In genomic region chr16:47392114-47392513, GRCh38 we compare ENCODE assay signal across 1 cellular context.
TF ChIP-seq lines count a peak whose summit lies in the region.

No MANE protein-coding gene starts in this region.

TF ChIP-seq in K562, 482 proteins besides CTCF, POLR2A, EP300 and RAD21 (continued from another document and continues in another):
- TF ChIP-seq ZNF318 (IDR thresholded peaks at IDR 0.05; ENCODE audit: borderline replicate concordance in 1 of 2, low read depth in 1 of 2): no peak
- TF ChIP-seq ZFP36 (IDR thresholded peaks at IDR 0.05; ENCODE audit: low read depth, low read length, partially characterized antibody): peak; percentile 38
- peak; percentile 50; the same call in 1 of the 2 replicates for TF ChIP-seq PKNOX1 (IDR thresholded peaks at IDR 0.05)
- TF ChIP-seq FOXJ3 (CRISPR knock-in tag; IDR thresholded peaks at IDR 0.05): no peak
- no peak for TF ChIP-seq RFX7 (CRISPR knock-in tag; IDR thresholded peaks at IDR 0.05)
- TF ChIP-seq ZHX1 (conservative IDR thresholded peaks at IDR 0.05; ENCODE audit: low read length): no peak
- TF ChIP-seq ZEB2 (IDR thresholded peaks at IDR 0.05): peak; percentile 59; the same call in 1 of the 2 replicates
- TF ChIP-seq ZKSCAN1 (IDR thresholded peaks at IDR 0.05; ENCODE audit: low read depth, low read length): no peak
- no peak for TF ChIP-seq KLF13 (tag; IDR thresholded peaks at IDR 0.05; ENCODE audit: borderline replicate concordance, low read depth)
- TF ChIP-seq, protein P1, sequence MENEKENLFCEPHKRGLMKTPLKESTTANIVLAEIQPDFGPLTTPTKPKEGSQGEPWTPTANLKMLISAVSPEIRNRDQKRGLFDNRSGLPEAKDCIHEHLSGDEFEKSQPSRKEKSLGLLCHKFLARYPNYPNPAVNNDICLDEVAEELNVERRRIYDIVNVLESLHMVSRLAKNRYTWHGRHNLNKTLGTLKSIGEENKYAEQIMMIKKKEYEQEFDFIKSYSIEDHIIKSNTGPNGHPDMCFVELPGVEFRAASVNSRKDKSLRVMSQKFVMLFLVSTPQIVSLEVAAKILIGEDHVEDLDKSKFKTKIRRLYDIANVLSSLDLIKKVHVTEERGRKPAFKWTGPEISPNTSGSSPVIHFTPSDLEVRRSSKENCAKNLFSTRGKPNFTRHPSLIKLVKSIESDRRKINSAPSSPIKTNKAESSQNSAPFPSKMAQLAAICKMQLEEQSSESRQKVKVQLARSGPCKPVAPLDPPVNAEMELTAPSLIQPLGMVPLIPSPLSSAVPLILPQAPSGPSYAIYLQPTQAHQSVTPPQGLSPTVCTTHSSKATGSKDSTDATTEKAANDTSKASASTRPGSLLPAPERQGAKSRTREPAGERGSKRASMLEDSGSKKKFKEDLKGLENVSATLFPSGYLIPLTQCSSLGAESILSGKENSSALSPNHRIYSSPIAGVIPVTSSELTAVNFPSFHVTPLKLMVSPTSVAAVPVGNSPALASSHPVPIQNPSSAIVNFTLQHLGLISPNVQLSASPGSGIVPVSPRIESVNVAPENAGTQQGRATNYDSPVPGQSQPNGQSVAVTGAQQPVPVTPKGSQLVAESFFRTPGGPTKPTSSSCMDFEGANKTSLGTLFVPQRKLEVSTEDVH (IDR thresholded peaks at IDR 0.05; ENCODE audit: low read depth, partially characterized antibody): peak; percentile 43
- TF ChIP-seq TAL1 (IDR thresholded peaks at IDR 0.05): peak; percentile 29; the same call in 1 of the 2 replicates
- no peak for TF ChIP-seq ZFPM2 (CRISPR knock-in tag; IDR thresholded peaks at IDR 0.05)
- TF ChIP-seq ATF7 (IDR thresholded peaks at IDR 0.05): peak; percentile 43
- TF ChIP-seq RFX1 (IDR thresholded peaks at IDR 0.05): no peak
- TF ChIP-seq ZNF717 (CRISPR knock-in tag; IDR thresholded peaks at IDR 0.05): no peak
- TF ChIP-seq, protein P2, sequence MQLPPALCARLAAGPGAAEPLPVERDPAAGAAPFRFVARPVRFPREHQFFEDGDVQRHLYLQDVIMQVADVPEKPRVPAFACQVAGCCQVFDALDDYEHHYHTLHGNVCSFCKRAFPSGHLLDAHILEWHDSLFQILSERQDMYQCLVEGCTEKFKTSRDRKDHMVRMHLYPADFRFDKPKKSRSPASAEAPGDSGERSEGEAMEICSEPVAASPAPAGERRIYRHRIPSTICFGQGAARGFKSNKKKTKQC (CRISPR knock-in tag; IDR thresholded peaks at IDR 0.05): no peak
- no peak for TF ChIP-seq NKRF (IDR thresholded peaks at IDR 0.05; ENCODE audit: borderline replicate concordance)
- TF ChIP-seq DMBX1 (CRISPR knock-in tag; IDR thresholded peaks at IDR 0.05; ENCODE audit: borderline replicate concordance): 0 out of 2 replicates have a peak, but pooled peaks have one; percentile 12
- TF ChIP-seq JUNB (CRISPR knock-in tag; conservative IDR thresholded peaks at IDR 0.05): no peak
- no peak for TF ChIP-seq RFX5 (IDR thresholded peaks at IDR 0.05; ENCODE audit: low read depth, low read length)
- no peak for TF ChIP-seq TBP (optimal IDR thresholded peaks at IDR 0.05; ENCODE audit: low read depth, low read length)
- TF ChIP-seq TEAD1 (CRISPR knock-in tag; IDR thresholded peaks at IDR 0.05): no peak
- TF ChIP-seq SMARCC2 (IDR thresholded peaks at IDR 0.05; ENCODE audit: low read depth): peak; percentile 74
- TF ChIP-seq, protein P3, sequence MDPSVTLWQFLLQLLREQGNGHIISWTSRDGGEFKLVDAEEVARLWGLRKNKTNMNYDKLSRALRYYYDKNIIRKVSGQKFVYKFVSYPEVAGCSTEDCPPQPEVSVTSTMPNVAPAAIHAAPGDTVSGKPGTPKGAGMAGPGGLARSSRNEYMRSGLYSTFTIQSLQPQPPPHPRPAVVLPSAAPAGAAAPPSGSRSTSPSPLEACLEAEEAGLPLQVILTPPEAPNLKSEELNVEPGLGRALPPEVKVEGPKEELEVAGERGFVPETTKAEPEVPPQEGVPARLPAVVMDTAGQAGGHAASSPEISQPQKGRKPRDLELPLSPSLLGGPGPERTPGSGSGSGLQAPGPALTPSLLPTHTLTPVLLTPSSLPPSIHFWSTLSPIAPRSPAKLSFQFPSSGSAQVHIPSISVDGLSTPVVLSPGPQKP (CRISPR knock-in tag; IDR thresholded peaks at IDR 0.05): no peak
- no peak for TF ChIP-seq ZNF707 (CRISPR knock-in tag; conservative IDR thresholded peaks at IDR 0.05)
- TF ChIP-seq OTX1 (CRISPR knock-in tag; IDR thresholded peaks at IDR 0.05): 0 out of 2 replicates have a peak, but pooled peaks have one; percentile 51
- no peak for TF ChIP-seq TFAM (CRISPR knock-in tag; conservative IDR thresholded peaks at IDR 0.05)
- TF ChIP-seq MAZ (CRISPR knock-in tag; conservative IDR thresholded peaks at IDR 0.05 in 1 of 2, IDR thresholded peaks at IDR 0.05 in 1 of 2): peak in 1 of 2 experiments; percentile 35; a peak in 2 of 4 replicates
- peak; percentile 56 for TF ChIP-seq CBFA2T3 (IDR thresholded peaks at IDR 0.05)
- no peak for TF ChIP-seq ZBTB7A (IDR thresholded peaks at IDR 0.05; ENCODE audit: borderline replicate concordance, control insufficient read depth, low read depth, low read length)
- no peak for TF ChIP-seq FOXP4 (CRISPR knock-in tag; IDR thresholded peaks at IDR 0.05; ENCODE audit: borderline replicate concordance)
- peak; percentile 61; the same call in 1 of the 2 replicates for TF ChIP-seq ELF1 (tag; IDR thresholded peaks at IDR 0.05)
- peak; percentile 29 for TF ChIP-seq MEIS2 (IDR thresholded peaks at IDR 0.05; ENCODE audit: partially characterized antibody)
- TF ChIP-seq NFRKB (IDR thresholded peaks at IDR 0.05; ENCODE audit: low read depth): no peak
- no peak for TF ChIP-seq PHTF2 (CRISPR knock-in tag; IDR thresholded peaks at IDR 0.05)
- TF ChIP-seq, protein P4, sequence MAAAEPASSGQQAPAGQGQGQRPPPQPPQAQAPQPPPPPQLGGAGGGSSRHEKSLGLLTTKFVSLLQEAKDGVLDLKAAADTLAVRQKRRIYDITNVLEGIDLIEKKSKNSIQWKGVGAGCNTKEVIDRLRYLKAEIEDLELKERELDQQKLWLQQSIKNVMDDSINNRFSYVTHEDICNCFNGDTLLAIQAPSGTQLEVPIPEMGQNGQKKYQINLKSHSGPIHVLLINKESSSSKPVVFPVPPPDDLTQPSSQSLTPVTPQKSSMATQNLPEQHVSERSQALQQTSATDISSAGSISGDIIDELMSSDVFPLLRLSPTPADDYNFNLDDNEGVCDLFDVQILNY (CRISPR knock-in tag; IDR thresholded peaks at IDR 0.05): no peak
- no peak for TF ChIP-seq RUNX1 (IDR thresholded peaks at IDR 0.05; ENCODE audit: low read depth)
